ENCODE assay signal across 19 cellular contexts in genomic region chr16:28151180-28151579, GRCh38.
DNase-seq lines count a peak whose midpoint lies in the region; ATAC-seq and TF ChIP-seq lines count a peak whose summit lies in the region.
"Had no signal": no experiment of that assay in that cellular context is flagged by ENCODE, and none has a peak within 500 bp of the region (broad histone marks: within the 10 kb centered on the region; RNA-seq: fewer than 3 reads in every experiment).

No MANE protein-coding gene starts in this region.

- intact Hi-C loops in MCF 10A (cut with micrococcal nuclease) (loop anchor here (10.0 kb wide), 1 partner anchor 64 kb away; the partner anchor contains the start of gene XPO6), breast epithelium (cut with DNase I; ENCODE audit: low total_unique reads) (no loop called here)
- intact Hi-C loops in activated CD4-positive, alpha-beta memory T cell treated with anti-CD3 and anti-CD28 coated beads for 36 hours (cut with micrococcal nuclease): no loop called here

- CTCF ChIA-PET in MCF 10A (lab: Yijun Ruan, JAX): interaction anchor here (1.2 kb wide), 1 partner anchor 41 kb away, joined by 3 read pairs; no protein-coding TSS in a partner anchor
- CTCF ChIA-PET in activated CD4-positive, alpha-beta memory T cell treated with anti-CD3 and anti-CD28 coated beads for 36 hours (lab: Charles Lee): interaction anchor here (0.8 to 4.1 kb wide), 2 partner anchors 11 to 67 kb away, joined by 4 to 14 read pairs; no protein-coding TSS in a partner anchor

- no peaks in the 10 kb centered on the region for H3K4me1 Mint-ChIP-seq in MCF 10A (ENCODE audit: insufficient read depth, unreplicated experiment)
- H3K4me1 Mint-ChIP-seq in activated CD4-positive, alpha-beta memory T cell treated with anti-CD3 and anti-CD28 coated beads for 36 hours (ENCODE audit: low read depth): peaks cover 57% of the 10 kb centered on the region
- peaks cover 34 to 53% of the 10 kb centered on the region in 2 donors for H3K4me1 Mint-ChIP-seq in effector memory CD8-positive, alpha-beta T cell (ENCODE audit: low read depth in 2 of 2)
- H3K4me1 Mint-ChIP-seq: neural crest cell had no signal

- no peak for TF ChIP-seq POLR2A in breast epithelium (IDR thresholded peaks at IDR 0.05)

- no peak for TF ChIP-seq CTCF in MCF 10A (IDR thresholded peaks at IDR 0.05; ENCODE audit: unreplicated experiment)
- TF ChIP-seq CTCF in breast epithelium (IDR thresholded peaks at IDR 0.05): no peak

- H3K4me3 ChIP-seq in breast epithelium: no peak overlapping the region
- H3K4me3 ChIP-seq: K562, psoas muscle, tibial artery had no signal

- no peak overlapping the region for H3K4me3 Mint-ChIP-seq in MCF 10A (ENCODE audit: unreplicated experiment)
- no peak overlapping the region for H3K4me3 Mint-ChIP-seq in activated CD4-positive, alpha-beta memory T cell treated with anti-CD3 and anti-CD28 coated beads for 36 hours
- no peak overlapping the region for H3K4me3 Mint-ChIP-seq in effector memory CD8-positive, alpha-beta T cell
- H3K4me3 Mint-ChIP-seq: mesothelial cell of epicardium, neural crest cell had no signal

- H3K27me3 ChIP-seq in breast epithelium: no peaks in the 10 kb centered on the region
- H3K27me3 ChIP-seq: tibial artery had no signal

- H3K4me1 ChIP-seq in breast epithelium: no peaks in the 10 kb centered on the region
- H3K4me1 ChIP-seq: Caco-2, psoas muscle, tibial artery had no signal

- no peaks in the 10 kb centered on the region for H3K9me3 Mint-ChIP-seq in MCF 10A (ENCODE audit: unreplicated experiment)
- no peaks in the 10 kb centered on the region for H3K9me3 Mint-ChIP-seq in activated CD4-positive, alpha-beta memory T cell treated with anti-CD3 and anti-CD28 coated beads for 36 hours
- no peaks in the 10 kb centered on the region for H3K9me3 Mint-ChIP-seq in effector memory CD8-positive, alpha-beta T cell
- H3K9me3 Mint-ChIP-seq: mesothelial cell of epicardium, neural crest cell had no signal

- H3K27ac Mint-ChIP-seq in MCF 10A (ENCODE audit: low read depth, unreplicated experiment): peak overlapping the region; percentile 21
- peak overlapping the region; percentile 31 for H3K27ac Mint-ChIP-seq in activated CD4-positive, alpha-beta memory T cell treated with anti-CD3 and anti-CD28 coated beads for 36 hours
- H3K27ac Mint-ChIP-seq in effector memory CD8-positive, alpha-beta T cell: peak overlapping the region; percentile 18 to 39
- H3K27ac Mint-ChIP-seq: mesothelial cell of epicardium had no signal

- DNase-seq in MCF 10A (ENCODE audit: unreplicated experiment): no peak
- DNase-seq in breast epithelium (ENCODE audit: low spot score in 2 of 2): no peak
- no peak for DNase-seq in activated CD4-positive, alpha-beta memory T cell treated with anti-CD3 and anti-CD28 coated beads for 36 hours
- no peak for DNase-seq in effector memory CD8-positive, alpha-beta T cell
- DNase-seq in NCI-H2029 treated with DMSO at 0.1 percent for 48 hours (lab: John Stamatoyannopoulos, UW): no peak
- no peak for DNase-seq in NCI-H1105 treated with DMSO at 0.1 percent for 48 hours (lab: John Stamatoyannopoulos, UW)
- DNase-seq: activated gamma-delta T cell; Caco-2; NCI-H1694 treated with DMSO at 0.1 percent for 48 hours; NCI-H2227 treated with DMSO at 0.1 percent for 48 hours; psoas muscle; Right ventricle myocardium superior; stimulated activated naive CD4-positive, alpha-beta T cell treated with Interleukin-2 at 50 U/mL for 16 hours; SW 1271; tibial artery had no signal

- H3K27ac ChIP-seq in breast epithelium: no peak overlapping the region
- H3K27ac ChIP-seq: psoas muscle, tibial artery had no signal

- H3K9me3 ChIP-seq in breast epithelium: no peaks in the 10 kb centered on the region
- H3K9me3 ChIP-seq: Caco-2, psoas muscle, tibial artery had no signal

- ATAC-seq in effector memory CD8-positive, alpha-beta T cell (replicated peaks): no peak
- no peak for ATAC-seq in GM18519 (IDR thresholded peaks at IDR 0.05; ENCODE audit: low FRiP score, unreplicated experiment)
- ATAC-seq: K562, psoas muscle had no signal

- no peaks in the 10 kb centered on the region for H3K27me3 Mint-ChIP-seq in MCF 10A (ENCODE audit: insufficient read depth, unreplicated experiment)
- no peaks in the 10 kb centered on the region for H3K27me3 Mint-ChIP-seq in activated CD4-positive, alpha-beta memory T cell treated with anti-CD3 and anti-CD28 coated beads for 36 hours
- no peaks in the 10 kb centered on the region for H3K27me3 Mint-ChIP-seq in effector memory CD8-positive, alpha-beta T cell

- H3K36me3 ChIP-seq in breast epithelium: peaks cover 12% of the 10 kb centered on the region

- POLR2A ChIA-PET in MCF 10A (lab: Yijun Ruan, JAX): interaction anchor here (1.4 to 1.6 kb wide), 2 partner anchors 11 to 30 kb away, joined by 5 read pairs; no protein-coding TSS in a partner anchor
- POLR2A ChIA-PET in activated CD4-positive, alpha-beta memory T cell treated with anti-CD3 and anti-CD28 coated beads for 36 hours (lab: Charles Lee): interaction anchor here (1.4 to 1.5 kb wide), 2 partner anchors 9 to 36 kb away, joined by 4 to 5 read pairs; no protein-coding TSS in a partner anchor

- no TSS peak for BruUV-seq in MCF 10A (replicated peaks; lab: Mats Ljungman, UMichigan)

- peaks cover 95% of the 10 kb centered on the region for H3K36me3 Mint-ChIP-seq in MCF 10A (ENCODE audit: insufficient read depth, unreplicated experiment)
- peaks cover 61% of the 10 kb centered on the region for H3K36me3 Mint-ChIP-seq in activated CD4-positive, alpha-beta memory T cell treated with anti-CD3 and anti-CD28 coated beads for 36 hours
- H3K36me3 Mint-ChIP-seq in effector memory CD8-positive, alpha-beta T cell (ENCODE audit: insufficient read depth): peaks cover 81% of the 10 kb centered on the region
